Comparison of ENCODE assay signal across 8 cellular contexts in genomic region chr11:34585870-34586654, GRCh38. TPM values are rescaled to one million over a fixed set of nuclear protein-coding genes. Genes with fewer than 3 reads are reported as not detected.
DNase-seq lines count a peak whose midpoint lies in the region; ATAC-seq, FAIRE-seq and TF ChIP-seq lines count a peak whose summit lies in the region.

No MANE protein-coding gene starts in this region.

- intact Hi-C loops in left ventricle myocardium superior (cut with micrococcal nuclease), result loop anchor here (2.0 to 5.0 kb wide), 2 partner anchors 305 to 806 kb away; no protein-coding TSS in a partner anchor

- H3K9me3 ChIP-seq in astrocyte (ENCODE audit: insufficient read depth, low read depth, low read length), result no peaks in the 10 kb centered on the region
- no peaks in the 10 kb centered on the region for H3K9me3 ChIP-seq in small intestine (ENCODE audit: control insufficient read depth, low read depth)

- no peak overlapping the region for H3K4me3 ChIP-seq in astrocyte (ENCODE audit: insufficient read depth, low read depth, low read length)
- H3K4me3 ChIP-seq in small intestine (ENCODE audit: low read depth in 1 of 2, low read length in 2 of 2), result no peak overlapping the region

- POLR2A ChIA-PET in GM10248 (lab: Yijun Ruan, JAX), result no interaction called here

- DNase-seq in GM10248 (ENCODE audit: extremely low spot score), result peak; percentile 50
- peak; percentile 89 for DNase-seq in NCI-H2029 treated with DMSO at 0.1 percent for 48 hours (lab: John Stamatoyannopoulos, UW)
- DNase-seq in astrocyte (ENCODE audit: low read depth), result peak; percentile 36
- no peak for DNase-seq in left ventricle myocardium superior
- peak; percentile 70 for DNase-seq in small intestine

- H4K20me1 ChIP-seq in astrocyte (ENCODE audit: insufficient read depth, low read length), result no peaks in the 10 kb centered on the region

- WGBS in small intestine, 3 donors, result 5 to 8% (median 5%) methylated on average over 7 of the region's 7 CpGs

- peak overlapping the region; percentile 58 for H3K9ac ChIP-seq in astrocyte (ENCODE audit: low read length)

- TF ChIP-seq CTCF in 22Rv1 (IDR thresholded peaks at IDR 0.05) (peak; percentile 81), GM10248 (IDR thresholded peaks at IDR 0.05; ENCODE audit: control extremely low read depth, extremely low read depth, low read depth, missing control alignments) (peak; percentile 48), astrocyte (IDR thresholded peaks at IDR 0.05; ENCODE audit: insufficient read depth, low read depth, low read length) (peak; percentile 68)

- H3K4me1 ChIP-seq in astrocyte (ENCODE audit: insufficient read depth, low read length) (peaks cover 4% of the 10 kb centered on the region), small intestine (ENCODE audit: control insufficient read depth in 2 of 2, insufficient read depth in 1 of 2, low read depth in 1 of 2, low read length in 1 of 2) (peaks cover 0 to 3% of the 10 kb centered on the region in 2 donors)

- H3K27me3 Mint-ChIP-seq in astrocyte (ENCODE audit: low read depth, unreplicated experiment), result peaks cover 11% of the 10 kb centered on the region

- no peaks in the 10 kb centered on the region for H3K36me3 Mint-ChIP-seq in astrocyte (ENCODE audit: low read depth, unreplicated experiment)

- H3K27ac ChIP-seq in 22Rv1 (peak overlapping the region; percentile 49), astrocyte (ENCODE audit: low read depth, low read length) (no peak overlapping the region), small intestine (ENCODE audit: low read depth in 1 of 2, low read length in 1 of 2) (peak overlapping the region in 1 of 2 donors; percentile 18)

- no peaks in the 10 kb centered on the region for H3K79me2 ChIP-seq in astrocyte (ENCODE audit: insufficient read depth, low read length)

- H3K36me3 ChIP-seq in astrocyte (ENCODE audit: insufficient read depth, low read length) (no peaks in the 10 kb centered on the region), small intestine (ENCODE audit: control insufficient read depth in 2 of 2, insufficient read depth in 2 of 2, low read length in 2 of 2) (no peaks in the 10 kb centered on the region)

- H3K27me3 ChIP-seq in astrocyte (ENCODE audit: insufficient read depth, low read length), result no peaks in the 10 kb centered on the region
- no peaks in the 10 kb centered on the region for H3K27me3 ChIP-seq in small intestine (ENCODE audit: control insufficient read depth in 2 of 2, insufficient read depth in 2 of 2, low read length in 2 of 2)

- peak; percentile 69 for ATAC-seq in HG02678 (IDR thresholded peaks at IDR 0.05; ENCODE audit: unreplicated experiment)
- peak; percentile 45 for ATAC-seq in left ventricle myocardium superior
- ATAC-seq in HG03196 (IDR thresholded peaks at IDR 0.05; ENCODE audit: unreplicated experiment), result no peak

- H3K4me1 Mint-ChIP-seq in astrocyte (ENCODE audit: low read depth, unreplicated experiment), result peaks cover 6% of the 10 kb centered on the region

- H3K4me3 Mint-ChIP-seq in astrocyte (ENCODE audit: unreplicated experiment), result no peak overlapping the region

- H3K27ac Mint-ChIP-seq in astrocyte (ENCODE audit: unreplicated experiment), result peak overlapping the region; percentile 77

- H3K9me3 Mint-ChIP-seq in astrocyte (ENCODE audit: unreplicated experiment), result no peaks in the 10 kb centered on the region

- H3K4me2 ChIP-seq in astrocyte (ENCODE audit: low read length), result peak overlapping the region; percentile 61

- H2AFZ ChIP-seq in astrocyte (ENCODE audit: low read depth, low read length), result peak overlapping the region; percentile 76

- CTCF ChIA-PET in GM10248 (lab: Yijun Ruan, JAX), result interaction anchor here (0.7 to 4.0 kb wide), 40 partner anchors 10 to 899 kb away, joined by 3 to 42 read pairs (median 5); partner anchors contain the start of genes APIP and PDHX

- peak; percentile 97 for FAIRE-seq in astrocyte (lab: Jason Lieb, UNC)
- no peak for FAIRE-seq in small intestine (lab: Jason Lieb, UNC)

RNA-seq across cellular contexts. Expression of gene EHF, which starts 34.8 kb away (rescaled TPM):
- total RNA-seq in astrocyte (0.25 TPM in 1 of 2 replicates, not detected in the other), left ventricle myocardium superior (2.7 TPM)
- 10 to 100 TPM in 2 of 3 donors, 1 to 10 TPM in 1; 7.3 to 54.1 (median 39.4) TPM for polyA plus RNA-seq in small intestine
